18 cellular contexts compared by ENCODE assay signal in the genomic region with DNA sequence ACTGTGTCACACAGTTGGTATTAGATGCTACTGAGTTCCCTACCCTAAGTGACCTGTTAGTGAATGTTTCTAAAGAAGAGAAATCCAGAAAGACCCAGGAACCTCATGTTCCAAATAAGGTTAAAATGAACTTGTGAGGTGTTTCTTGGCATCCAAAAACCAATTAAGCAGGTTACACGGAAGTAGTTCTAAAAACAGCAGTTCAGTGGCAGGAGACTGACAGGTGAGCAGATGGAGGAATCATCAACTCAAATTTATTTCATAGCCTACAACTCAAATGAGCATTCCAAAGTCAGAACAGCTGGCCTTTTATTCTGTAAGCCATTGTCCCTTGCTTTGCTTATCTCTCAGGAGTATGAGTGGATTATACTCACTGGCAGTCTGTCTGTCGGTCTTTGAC.
A peak's percentile ranks its signal among the peaks of the same experiment; 100 is the strongest.
DNase-seq lines count a peak whose midpoint lies in the region; ATAC-seq, FAIRE-seq and TF ChIP-seq lines count a peak whose summit lies in the region.
"Had no signal": no experiment of that assay in that cellular context is flagged by ENCODE, and none has a peak within 500 bp of the region (broad histone marks: within the 10 kb centered on the region; RNA-seq: fewer than 3 reads in every experiment).

No MANE protein-coding gene starts in this region.

- H2AFZ ChIP-seq in keratinocyte (ENCODE audit: control insufficient read depth, low read length), result no peak overlapping the region
- H2AFZ ChIP-seq: PC-9 had no signal

- H3K9me3 Mint-ChIP-seq in activated T-helper 17 cell treated with anti-CD3 and anti-CD28 coated beads, Interleukin-2, amount 50 U/mL, for 72 hours, result no peaks in the 10 kb centered on the region

- no peaks in the 10 kb centered on the region for H3K27me3 Mint-ChIP-seq in activated T-helper 17 cell treated with anti-CD3 and anti-CD28 coated beads, Interleukin-2, amount 50 U/mL, for 72 hours
- H3K27me3 Mint-ChIP-seq: B cell; CD4-positive, CD25-positive, alpha-beta regulatory T cell; IgD-negative memory B cell had no signal

- H3K4me2 ChIP-seq in keratinocyte (ENCODE audit: control insufficient read depth, extremely low read depth, insufficient read depth, low read depth, low read length), result no peak overlapping the region
- H3K4me2 ChIP-seq: PC-9 had no signal

- H3K27ac Mint-ChIP-seq in activated T-helper 17 cell treated with anti-CD3 and anti-CD28 coated beads, Interleukin-2, amount 50 U/mL, for 72 hours, result no peak overlapping the region
- H3K27ac Mint-ChIP-seq: B cell, IgD-negative memory B cell had no signal

- no peak for ATAC-seq in activated CD4-positive, CD25-positive, alpha-beta regulatory T cell treated with anti-CD3 and anti-CD28 coated beads, Interleukin-2, amount 50 U/mL, for 24 hours
- ATAC-seq in activated T-helper 17 cell treated with anti-CD3 and anti-CD28 coated beads, Interleukin-2, amount 50 U/mL, for 72 hours (replicated peaks), result no peak

- no peaks in the 10 kb centered on the region for H3K27me3 ChIP-seq in keratinocyte (ENCODE audit: control insufficient read depth, extremely low read depth, insufficient read depth, low read length)

- H3K36me3 ChIP-seq in keratinocyte (ENCODE audit: control insufficient read depth in 2 of 2, extremely low read depth in 1 of 2, insufficient read depth in 2 of 2, low read length in 2 of 2), result peaks cover 0 to 2% of the 10 kb centered on the region in 2 experiments

- DNase-seq in DMS 273 (lab: John Stamatoyannopoulos, UW; ENCODE audit: unreplicated experiment) (peak; percentile 27), DMS 273 treated with DMSO at 0.1 percent for 48 hours (lab: John Stamatoyannopoulos, UW) (no peak), NCI-H146 (lab: John Stamatoyannopoulos, UW) (peak; percentile 38), NCI-H82 treated with DMSO at 0.1 percent for 48 hours (lab: John Stamatoyannopoulos, UW; ENCODE audit: unreplicated experiment) (peak; percentile 16), keratinocyte (ENCODE audit: low read depth, low spot score) (no peak), T-helper 2 cell (no peak)
- DNase-seq: CD4-positive, CD25-positive, alpha-beta regulatory T cell; H7; Kasumi-1; NCI-H1436; NCI-H510A treated with DMSO at 0.1 percent for 48 hours; PC-9; SW 1271 had no signal

- H3K4me1 ChIP-seq in keratinocyte (ENCODE audit: control insufficient read depth, extremely low read depth, insufficient read depth, low read length), result no peaks in the 10 kb centered on the region

- no peak overlapping the region for H3K4me3 ChIP-seq in keratinocyte (ENCODE audit: control insufficient read depth in 2 of 3, extremely low read depth in 1 of 3, insufficient read depth in 2 of 3, low read depth in 1 of 3, low read length in 3 of 3)
- H3K4me3 ChIP-seq: PC-9 had no signal

- H4K20me1 ChIP-seq in keratinocyte (ENCODE audit: control insufficient read depth, extremely low read depth, insufficient read depth, low read length), result no peaks in the 10 kb centered on the region

- H3K36me3 Mint-ChIP-seq in activated T-helper 17 cell treated with anti-CD3 and anti-CD28 coated beads, Interleukin-2, amount 50 U/mL, for 72 hours (ENCODE audit: low read depth), result peaks cover 25% of the 10 kb centered on the region

- H3K9me3 ChIP-seq in keratinocyte (ENCODE audit: control insufficient read depth, low read depth, low read length), result no peaks in the 10 kb centered on the region

- FAIRE-seq in keratinocyte (lab: Jason Lieb, UNC), result peak; percentile 67

- dilution Hi-C loops in keratinocyte (cut with MboI; ENCODE audit: extremely low pct_ligation_motif_present, low sequenced_read_pairs), result no loop called here

- no peaks in the 10 kb centered on the region for H3K79me2 ChIP-seq in keratinocyte (ENCODE audit: control insufficient read depth, insufficient read depth, low read length)

- H3K27ac ChIP-seq in keratinocyte (ENCODE audit: control insufficient read depth, insufficient read depth, low read length), result no peak overlapping the region
- H3K27ac ChIP-seq: 22Rv1, PC-9 had no signal

- no peak for TF ChIP-seq CTCF in keratinocyte (optimal IDR thresholded peaks at IDR 0.05 in 1 of 3, IDR thresholded peaks at IDR 0.05 in 1 of 3, conservative IDR thresholded peaks at IDR 0.05 in 1 of 3; ENCODE audit: extremely low read depth in 1 of 3, insufficient read depth in 2 of 3, low read length in 3 of 3)

- no peak overlapping the region for H3K4me3 Mint-ChIP-seq in activated T-helper 17 cell treated with anti-CD3 and anti-CD28 coated beads, Interleukin-2, amount 50 U/mL, for 72 hours
- H3K4me3 Mint-ChIP-seq: B cell; CD4-positive, CD25-positive, alpha-beta regulatory T cell; IgD-negative memory B cell had no signal

- H3K9ac ChIP-seq in keratinocyte (ENCODE audit: control insufficient read depth, extremely low read depth, insufficient read depth, low read length), result no peak overlapping the region

- H3K4me1 Mint-ChIP-seq in activated T-helper 17 cell treated with anti-CD3 and anti-CD28 coated beads, Interleukin-2, amount 50 U/mL, for 72 hours, result peaks cover 6% of the 10 kb centered on the region
- H3K4me1 Mint-ChIP-seq: B cell had no signal

- H3K9me1 ChIP-seq in keratinocyte (ENCODE audit: control insufficient read depth, extremely low read depth, insufficient read depth, low read length), result no peaks in the 10 kb centered on the region

Comparison
In these comparisons a context has a peak if more than half of its experiments do, and no peak if none do; other contexts are left out.
1. DNase-seq: peak in DMS 273 (single experiment), NCI-H146 (single experiment) and NCI-H82 treated with DMSO at 0.1 percent for 48 hours (single experiment); none in DMS 273 treated with DMSO at 0.1 percent for 48 hours (single experiment), keratinocyte (single experiment) and T-helper 2 cell (0 of 5).